In genomic region chr14:85531594-85532391, GRCh38 we compare ENCODE assay signal across 8 cellular contexts. TPM values are rescaled to one million over a fixed set of nuclear protein-coding genes. Genes with fewer than 3 reads are reported as not detected.
DNase-seq lines count a peak whose midpoint lies in the region; ATAC-seq lines count a peak whose summit lies in the region.

No MANE protein-coding gene starts in this region.

- peaks cover 37 to 51% of the 10 kb centered on the region in 2 donors for H3K27me3 ChIP-seq in stomach smooth muscle (ENCODE audit: control insufficient read depth in 1 of 2, insufficient read depth in 2 of 2, low read length in 2 of 2)

- H3K9ac ChIP-seq in stomach smooth muscle (ENCODE audit: low read length in 2 of 2) = peak overlapping the region in 1 of 2 donors; percentile 25

- H3K36me3 ChIP-seq in stomach smooth muscle (ENCODE audit: control insufficient read depth in 2 of 2, insufficient read depth in 2 of 2, low read length in 2 of 2) = no peaks in the 10 kb centered on the region

- H3K4me3 ChIP-seq in stomach smooth muscle (ENCODE audit: low read length in 2 of 2) = peak overlapping the region; percentile 72 to 83

- no peaks in the 10 kb centered on the region for H3K9me3 ChIP-seq in stomach smooth muscle (ENCODE audit: control insufficient read depth in 2 of 2, low read length in 2 of 2)

- ATAC-seq in left lobe of liver (peak; percentile 23), GM18519 (IDR thresholded peaks at IDR 0.05; ENCODE audit: low FRiP score, unreplicated experiment) (no peak)

- DNase-seq in Daoy (ENCODE audit: low read depth) (peak; percentile 52), NCI-H510A treated with DMSO at 0.1 percent for 48 hours (lab: John Stamatoyannopoulos, UW) (peak; percentile 84), dermis microvascular lymphatic vessel endothelial cell (ENCODE audit: low read depth in 2 of 2) (peak; percentile 75 to 89), left lobe of liver (ENCODE audit: low spot score) (no peak), ACHN (no peak), AML-193 (lab: John Stamatoyannopoulos, UW) (no peak)

- peaks cover 34% of the 10 kb centered on the region for H3K4me1 ChIP-seq in stomach smooth muscle (ENCODE audit: control insufficient read depth, insufficient read depth, low read length)

- in situ Hi-C loops in ACHN (cut with HindIII; ENCODE audit: low pct_ligation_motif_present, low pct_unique_long_range_greater_than_20kb, low sequenced_read_pairs) = no loop called here

- H3K27ac ChIP-seq in stomach smooth muscle (ENCODE audit: low read length) = peak overlapping the region; percentile 37

RNA-seq across cellular contexts. Expression of gene FLRT2, which starts 1.8 kb away (rescaled TPM):
- 0.03 and 0.86 TPM in 2 replicates for total RNA-seq in Daoy (2014; rRNA removed; shearing (Covaris generic))
- 107 and 305 TPM in 2 replicates for total RNA-seq in dermis microvascular lymphatic vessel endothelial cell
- total RNA-seq in left lobe of liver = 1.7 TPM

Comparison
In these comparisons a context has a peak if more than half of its experiments do, and no peak if none do; other contexts are left out.
1. DNase-seq: peak in Daoy (single experiment), NCI-H510A treated with DMSO at 0.1 percent for 48 hours (single experiment) and dermis microvascular lymphatic vessel endothelial cell (2 of 2); none in left lobe of liver (single experiment), ACHN (single experiment) and AML-193 (0 of 2).
2. RNA of gene FLRT2, which starts 1.8 kb away (total RNA-seq): 107 to 305 TPM in dermis microvascular lymphatic vessel endothelial cell; 1.7 TPM in left lobe of liver (single experiment) and 0.03 to 0.86 TPM in Daoy; every median in the first group is over 10 times any median in the second.